8 cellular contexts compared by ENCODE assay signal in the genomic region with DNA sequence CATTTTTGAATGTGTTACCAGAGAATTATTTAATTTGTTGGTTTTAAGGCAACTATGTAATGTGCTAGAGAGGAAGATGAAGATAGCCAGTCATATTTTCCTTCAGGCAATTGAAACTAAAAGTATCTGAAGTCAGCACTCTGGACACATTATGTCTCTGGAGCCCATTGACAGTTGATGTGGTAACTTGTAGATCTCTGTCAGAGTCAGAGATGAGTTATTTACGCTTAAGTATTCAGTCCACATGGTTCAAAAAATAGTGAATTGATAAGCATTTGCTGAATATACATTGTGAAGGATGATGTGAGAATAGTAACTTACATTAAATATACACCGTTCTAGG. TPM values are rescaled to one million over a fixed set of nuclear protein-coding genes. Genes with fewer than 3 reads are reported as not detected.
DNase-seq lines count a peak whose midpoint lies in the region; ATAC-seq and TF ChIP-seq lines count a peak whose summit lies in the region.

No MANE protein-coding gene starts in this region.

- no peak overlapping the region for H4K8ac ChIP-seq in neuronal stem cell (ENCODE audit: low read depth, low read length)

- WGBS in ectodermal cell, 2 experiments: 98 to 100% methylated on average over 2 of the region's 2 CpGs
- WGBS in neuronal stem cell (ENCODE audit: extremely low coverage in 2 of 2, insufficient read length in 2 of 2, insufficient replicate concordance in 1 of 2), 2 donors: no CpG with 5 or more reads among the region's 2 CpGs

- H3K18ac ChIP-seq in neuronal stem cell (ENCODE audit: low read length): no peak overlapping the region

- no peak for ATAC-seq in HG02885 (IDR thresholded peaks at IDR 0.05; ENCODE audit: poor library complexity, unreplicated experiment)
- no peak for ATAC-seq in HG02981 (IDR thresholded peaks at IDR 0.05; ENCODE audit: unreplicated experiment)

- H3K36me3 ChIP-seq in OCI-LY3 (replicated peaks; ENCODE audit: low read depth, low read length) (peaks cover 38% of the 10 kb centered on the region), ectodermal cell (ENCODE audit: control insufficient read depth, insufficient read depth, low read length) (peaks cover 14% of the 10 kb centered on the region), neuronal stem cell (replicated peaks in 1 of 2; ENCODE audit: control insufficient read depth in 2 of 2, insufficient read depth in 2 of 2, low read length in 2 of 2) (peaks cover 0 to 52% of the 10 kb centered on the region in 2 donors)

- peaks cover 44% of the 10 kb centered on the region for H4K20me1 ChIP-seq in OCI-LY3 (ENCODE audit: insufficient read depth, low read length)

- no peak overlapping the region for H2BK15ac ChIP-seq in neuronal stem cell (ENCODE audit: low read length)

- no peak overlapping the region for H4K91ac ChIP-seq in neuronal stem cell (ENCODE audit: low read depth, low read length, poor library complexity)

- H3K9me3 ChIP-seq in OCI-LY3 (ENCODE audit: insufficient read depth, low read length) (no peaks in the 10 kb centered on the region), ectodermal cell (ENCODE audit: control insufficient read depth, low read length) (no peaks in the 10 kb centered on the region), neuronal stem cell (replicated peaks in 1 of 2; ENCODE audit: control insufficient read depth in 2 of 2, insufficient read depth in 1 of 2, low read depth in 1 of 2, low read length in 2 of 2) (no peaks in the 10 kb centered on the region)

- H2BK12ac ChIP-seq in neuronal stem cell (ENCODE audit: low read length): no peak overlapping the region

- no peak overlapping the region for H3K4ac ChIP-seq in neuronal stem cell (ENCODE audit: low read length)

- H3K9ac ChIP-seq in OCI-LY3 (ENCODE audit: low read length) (peak overlapping the region; percentile 7), neuronal stem cell (ENCODE audit: low read depth, low read length, poor library complexity) (no peak overlapping the region)

- no peak for TF ChIP-seq CTCF in OCI-LY3 (IDR thresholded peaks at IDR 0.05; ENCODE audit: low read depth, low read length)

- no peak overlapping the region for H3K23ac ChIP-seq in neuronal stem cell (ENCODE audit: low read depth, low read length, poor library complexity)

- H3K4me2 ChIP-seq in OCI-LY3 (ENCODE audit: low read length) (peak overlapping the region; percentile 98), neuronal stem cell (ENCODE audit: insufficient read depth, low read length, poor library complexity, severe bottlenecking) (peak overlapping the region; percentile 41)

- H3K27me3 ChIP-seq in OCI-LY3 (ENCODE audit: low read depth, low read length) (no peaks in the 10 kb centered on the region), ectodermal cell (ENCODE audit: control insufficient read depth, insufficient read depth, low read length, poor library complexity, severe bottlenecking) (no peaks in the 10 kb centered on the region), neuronal stem cell (ENCODE audit: control insufficient read depth in 3 of 3, insufficient read depth in 3 of 3, low read depth in 1 of 3, low read length in 3 of 3) (no peaks in the 10 kb centered on the region)

- no peak overlapping the region for H2BK5ac ChIP-seq in neuronal stem cell (ENCODE audit: low read length)

- H2AFZ ChIP-seq in OCI-LY3 (ENCODE audit: low read depth, low read length) (no peak overlapping the region), neuronal stem cell (ENCODE audit: low read length) (no peak overlapping the region)

- H3K4me3 ChIP-seq in OCI-LY3 (ENCODE audit: low read length) (peak overlapping the region; percentile 88), ectodermal cell (ENCODE audit: insufficient read depth, low read depth, low read length) (peak overlapping the region; percentile 69), neuronal stem cell (ENCODE audit: low read length in 2 of 2) (peak overlapping the region in 1 of 2 donors; percentile 81)

- H3K79me2 ChIP-seq in OCI-LY3 (ENCODE audit: low read length): peaks cover 67% of the 10 kb centered on the region

- no peak overlapping the region for H3K14ac ChIP-seq in neuronal stem cell (ENCODE audit: low read length)

- DNase-seq in EL (peak; percentile 3), neuronal stem cell (ENCODE audit: low spot score) (no peak), KG1 (lab: John Stamatoyannopoulos, UW) (no peak), NCI-H2029 treated with DMSO at 0.1 percent for 48 hours (lab: John Stamatoyannopoulos, UW) (no peak)

- no peak overlapping the region for H2BK120ac ChIP-seq in neuronal stem cell (ENCODE audit: low read depth, low read length)

- H2AK5ac ChIP-seq in neuronal stem cell (ENCODE audit: low read depth, low read length): no peak overlapping the region

- H3K4me1 ChIP-seq in OCI-LY3 (ENCODE audit: low read length) (peaks cover 25% of the 10 kb centered on the region), ectodermal cell (ENCODE audit: control insufficient read depth, insufficient read depth, low read length) (peaks cover 11% of the 10 kb centered on the region), neuronal stem cell (ENCODE audit: control insufficient read depth in 2 of 2, insufficient read depth in 1 of 2, low read depth in 1 of 2, low read length in 2 of 2) (peaks cover 0 to 7% of the 10 kb centered on the region in 2 donors)

- H3K27ac ChIP-seq in OCI-LY3 (ENCODE audit: low read length): no peak overlapping the region
- no peak overlapping the region for H3K27ac ChIP-seq in ectodermal cell (ENCODE audit: insufficient read depth, low read depth, low read length, poor library complexity, severe bottlenecking)
- H3K27ac ChIP-seq in neuronal stem cell (replicated peaks; ENCODE audit: low read length): no peak overlapping the region

- peaks cover 3% of the 10 kb centered on the region for H3K79me1 ChIP-seq in neuronal stem cell (ENCODE audit: low read depth, low read length)

RNA-seq across cellular contexts. Expression of gene ZMYM2, which starts 2.1 kb away (rescaled TPM):
- 125 TPM for polyA plus RNA-seq in ectodermal cell (2013, experiment 1 of 4)
- polyA plus RNA-seq in ectodermal cell (2013, experiment 2 of 4): 144 TPM
- 103 TPM for polyA plus RNA-seq in ectodermal cell (2013, experiment 3 of 4)
- 108 TPM for polyA plus RNA-seq in ectodermal cell (2013, experiment 4 of 4)
- polyA plus RNA-seq in neuronal stem cell (2013, experiment 1 of 2): 100 TPM
- 107 TPM for polyA plus RNA-seq in neuronal stem cell (2013, experiment 2 of 2)
